In genomic region chr1:163697137-163697536, GRCh38 we compare ENCODE assay signal across 18 cellular contexts.
DNase-seq lines count a peak whose midpoint lies in the region; ATAC-seq and TF ChIP-seq lines count a peak whose summit lies in the region.
"Had no signal": no experiment of that assay in that cellular context is flagged by ENCODE, and none has a peak within 500 bp of the region (broad histone marks: within the 10 kb centered on the region; RNA-seq: fewer than 3 reads in every experiment).

No MANE protein-coding gene starts in this region.

- no peak overlapping the region for H3K27ac ChIP-seq in Peyer's patch
- H3K27ac ChIP-seq: heart right ventricle, PC-9, upper lobe of right lung had no signal

- POLR2A ChIA-PET in GM10248 (lab: Yijun Ruan, JAX), result no interaction called here

- ATAC-seq in GM18517 (IDR thresholded peaks at IDR 0.05; ENCODE audit: unreplicated experiment) (peak; percentile 91), GM21367 (IDR thresholded peaks at IDR 0.05; ENCODE audit: unreplicated experiment) (peak; percentile 70), HG03060 (IDR thresholded peaks at IDR 0.05; ENCODE audit: low read depth, unreplicated experiment) (peak; percentile 84)
- ATAC-seq: activated CD8-positive, alpha-beta memory T cell treated with anti-CD3 and anti-CD28 coated beads, Interleukin-2, amount 10 ng/mL, durations not matched to agents 7 days and 5 days; heart right ventricle; upper lobe of right lung had no signal

- TF ChIP-seq CTCF in Peyer's patch (IDR thresholded peaks at IDR 0.05), result no peak
- TF ChIP-seq CTCF in GM10248 (IDR thresholded peaks at IDR 0.05; ENCODE audit: control extremely low read depth, extremely low read depth, low read depth, missing control alignments), result no peak

- no peak overlapping the region for H3K9ac ChIP-seq in adipocyte (ENCODE audit: low read length)

- H3K36me3 ChIP-seq in adipocyte (ENCODE audit: control insufficient read depth, insufficient read depth, low read length, severe bottlenecking), result no peaks in the 10 kb centered on the region
- no peaks in the 10 kb centered on the region for H3K36me3 ChIP-seq in Peyer's patch
- H3K36me3 ChIP-seq: heart right ventricle, upper lobe of right lung had no signal

- H3K27me3 ChIP-seq in adipocyte (replicated peaks; ENCODE audit: control insufficient read depth, insufficient read depth, low read length) (no peaks in the 10 kb centered on the region), Peyer's patch (no peaks in the 10 kb centered on the region)
- H3K27me3 ChIP-seq: heart right ventricle, upper lobe of right lung had no signal

- peak; percentile 54 for DNase-seq in adipocyte (ENCODE audit: low read depth)
- no peak for DNase-seq in NCI-H226
- no peak for DNase-seq in Peyer's patch
- no peak for DNase-seq in GM10248 (ENCODE audit: extremely low spot score)
- DNase-seq in NCI-H1417 treated with DMSO at 0.1 percent for 48 hours (lab: John Stamatoyannopoulos, UW), result no peak
- DNase-seq: activated CD8-positive, alpha-beta memory T cell treated with anti-CD3 and anti-CD28 coated beads, Interleukin-2, amount 10 ng/mL, durations not matched to agents 7 days and 5 days; AML-193; dermis blood vessel endothelial cell; GF-D8; heart right ventricle; NCI-H1694 treated with DMSO at 0.1 percent for 48 hours; PC-9; stimulated activated CD4-positive, alpha-beta T cell treated with anti-CD3 and anti-CD28 coated beads, Interleukin-4, amount 100 ng/mL, for 1 hour; SW 1271; upper lobe of right lung had no signal

- TF ChIP-seq POLR2A in Peyer's patch (IDR thresholded peaks at IDR 0.05), result no peak

- no peak overlapping the region for H3K4me3 ChIP-seq in adipocyte (ENCODE audit: low read length)
- H3K4me3 ChIP-seq in Peyer's patch, result no peak overlapping the region
- H3K4me3 ChIP-seq: heart right ventricle, PC-9, upper lobe of right lung had no signal

- no peaks in the 10 kb centered on the region for H3K9me3 ChIP-seq in adipocyte (ENCODE audit: control insufficient read depth, low read length)
- H3K9me3 ChIP-seq in Peyer's patch, result no peaks in the 10 kb centered on the region
- H3K9me3 ChIP-seq: upper lobe of right lung had no signal

- H3K4me1 ChIP-seq in adipocyte (ENCODE audit: control insufficient read depth, insufficient read depth, low read length) (peaks cover 10% of the 10 kb centered on the region), Peyer's patch (no peaks in the 10 kb centered on the region)
- H3K4me1 ChIP-seq: heart right ventricle, upper lobe of right lung had no signal

- CTCF ChIA-PET in GM10248 (lab: Yijun Ruan, JAX), result no interaction called here
